ENCODE assay signal across 25 cellular contexts in the genomic region with DNA sequence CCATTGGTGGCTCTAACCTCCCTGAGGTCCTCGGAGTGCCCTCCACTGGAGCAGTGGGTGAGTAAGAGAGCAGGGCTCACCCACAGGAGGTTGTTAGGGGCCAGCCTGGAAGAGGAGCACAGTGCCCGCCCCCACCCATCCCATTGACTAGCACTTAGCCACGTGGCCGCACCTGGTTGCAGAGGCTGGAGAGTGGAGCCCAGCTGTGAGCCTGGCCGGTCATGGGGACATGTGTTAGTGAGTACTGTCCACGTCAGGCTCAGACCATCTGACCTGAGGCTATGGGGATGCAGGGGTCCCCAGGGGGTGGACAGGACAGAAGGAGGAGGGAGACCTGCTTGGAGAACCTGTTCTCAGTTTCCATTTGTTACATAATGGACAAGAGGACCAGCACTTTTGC. TPM values are rescaled to one million over a fixed set of nuclear protein-coding genes. Genes with fewer than 3 reads are reported as not detected.
DNase-seq lines count a peak whose midpoint lies in the region; ATAC-seq, FAIRE-seq and TF ChIP-seq lines count a peak whose summit lies in the region.
"Had no signal": no experiment of that assay in that cellular context is flagged by ENCODE, and none has a peak within 500 bp of the region (broad histone marks: within the 10 kb centered on the region; RNA-seq: fewer than 3 reads in every experiment).

No MANE protein-coding gene starts in this region.

- H3K9ac ChIP-seq in K562 (ENCODE audit: insufficient read depth in 1 of 2, low read depth in 2 of 2, low read length in 2 of 2) (peak overlapping the region in 1 of 2 experiments; percentile 20; a peak in 1 of 4 replicates), neuronal stem cell (ENCODE audit: low read depth, low read length, poor library complexity) (peak overlapping the region; percentile 56), kidney (ENCODE audit: low read length in 2 of 2) (no peak overlapping the region), mammary epithelial cell (ENCODE audit: insufficient read depth, low read length) (no peak overlapping the region)

- no peak overlapping the region for H2BK120ac ChIP-seq in neuronal stem cell (ENCODE audit: low read depth, low read length)

- BruUV-seq in K562 (replicated peaks; lab: Mats Ljungman, UMichigan) (no TSS peak), mammary epithelial cell (replicated peaks; lab: Mats Ljungman, UMichigan) (no TSS peak)

- ATAC-seq in activated naive CD4-positive, alpha-beta T cell treated with anti-CD3 and anti-CD28 coated beads, Interleukin-2, amount 50 U/mL, for 72 hours = no peak
- ATAC-seq in K562 = no peak
- ATAC-seq: activated naive CD8-positive, alpha-beta T cell treated with anti-CD3 and anti-CD28 coated beads, Interleukin-2, amount 50 U/mL, for 24 hours; HCT116 had no signal

- dilution Hi-C loops in mammary epithelial cell (cut with HindIII; ENCODE audit: low sequenced_read_pairs) = no loop called here

- no peak for TF ChIP-seq CTCF in K562 (IDR thresholded peaks at IDR 0.05 in 2 of 3, conservative IDR thresholded peaks at IDR 0.05 in 1 of 3; ENCODE audit: insufficient read depth in 2 of 3, low read depth in 1 of 3, low read length in 3 of 3)
- TF ChIP-seq CTCF in kidney (IDR thresholded peaks at IDR 0.05; ENCODE audit: borderline replicate concordance, extremely low read depth, insufficient read depth) = no peak
- no peak for TF ChIP-seq CTCF in mammary epithelial cell (conservative IDR thresholded peaks at IDR 0.05 in 1 of 2, IDR thresholded peaks at IDR 0.05 in 1 of 2; ENCODE audit: extremely low read depth in 1 of 2, insufficient read depth in 1 of 2, low read depth in 1 of 2, low read length in 2 of 2)

- H2BK12ac ChIP-seq in neuronal stem cell (ENCODE audit: low read length) = no peak overlapping the region

- H3K9me3 ChIP-seq in K562 (replicated peaks; ENCODE audit: control insufficient read depth, insufficient read depth, low read depth, low read length) (no peaks in the 10 kb centered on the region), neuronal stem cell (replicated peaks in 1 of 2; ENCODE audit: control insufficient read depth in 2 of 2, insufficient read depth in 1 of 2, low read depth in 1 of 2, low read length in 2 of 2) (peaks cover 0 to 3% of the 10 kb centered on the region in 2 donors), kidney (ENCODE audit: control insufficient read depth in 1 of 2, low read length in 2 of 2) (no peaks in the 10 kb centered on the region), mammary epithelial cell (replicated peaks; ENCODE audit: insufficient read depth, low read length) (no peaks in the 10 kb centered on the region)
- H3K9me3 ChIP-seq: Peyer's patch had no signal

- H3K9me3 Mint-ChIP-seq in activated naive CD4-positive, alpha-beta T cell treated with anti-CD3 and anti-CD28 coated beads, Interleukin-2, amount 10 ng/mL, durations not matched to agents 7 days and 5 days = no peaks in the 10 kb centered on the region
- H3K9me3 Mint-ChIP-seq in activated naive CD4-positive, alpha-beta T cell treated with anti-CD3 and anti-CD28 coated beads, Interleukin-2, amount 50 U/mL, for 72 hours = peaks cover 0 to 9% of the 10 kb centered on the region in 2 donors
- H3K9me3 Mint-ChIP-seq: activated naive CD8-positive, alpha-beta T cell treated with anti-CD3 and anti-CD28 coated beads, Interleukin-2, amount 50 U/mL, for 24 hours; type B pancreatic cell had no signal

- no peak for DNase-seq in activated naive CD4-positive, alpha-beta T cell treated with anti-CD3 and anti-CD28 coated beads, Interleukin-2, amount 10 ng/mL, durations not matched to agents 7 days and 5 days
- DNase-seq in activated naive CD4-positive, alpha-beta T cell treated with anti-CD3 and anti-CD28 coated beads, Interleukin-2, amount 50 U/mL, for 72 hours (ENCODE audit: low spot score in 2 of 2) = no peak
- peak; percentile 69 for DNase-seq in NCI-H146 (lab: John Stamatoyannopoulos, UW)
- DNase-seq in K562 (ENCODE audit: extremely low read depth in 1 of 4, low spot score in 3 of 4) = no peak
- DNase-seq in neuronal stem cell (ENCODE audit: low spot score) = no peak
- no peak for DNase-seq in kidney
- no peak for DNase-seq in NCI-H1105 (lab: John Stamatoyannopoulos, UW)
- DNase-seq in mammary epithelial cell = no peak
- DNase-seq: activated CD4-positive, CD25-positive, alpha-beta regulatory T cell; activated CD8-positive, alpha-beta memory T cell treated with anti-CD3 and anti-CD28 coated beads, Interleukin-2, amount 50 U/mL, for 4 hours; activated effector memory CD4-positive, alpha-beta T cell treated with Interleukin-2 at 50 U/mL for 16 hours; activated naive CD8-positive, alpha-beta T cell treated with anti-CD3 and anti-CD28 coated beads, Interleukin-2, amount 50 U/mL, for 24 hours; Calu3; NCI-H1436 treated with DMSO at 0.1 percent for 48 hours; Peyer's patch; stimulated activated CD4-positive, alpha-beta T cell treated with anti-CD3 and anti-CD28 coated beads, Interleukin-1b, Interleukin-23, amount 100 ng/mL, for 48 hours; stimulated activated CD8-positive, alpha-beta memory T cell treated with anti-CD3 and anti-CD28 coated beads, Interleukin-4, amount 100 ng/mL, for 48 hours; SW 1271 had no signal

- peak overlapping the region; percentile 87 for H3K4me3 Mint-ChIP-seq in activated naive CD4-positive, alpha-beta T cell treated with anti-CD3 and anti-CD28 coated beads, Interleukin-2, amount 10 ng/mL, durations not matched to agents 7 days and 5 days

- no peak overlapping the region for H3K18ac ChIP-seq in neuronal stem cell (ENCODE audit: low read length)

- H2AFZ ChIP-seq in K562 (ENCODE audit: low read depth, low read length) (peak overlapping the region; percentile 25; the same call in 1 of the 2 replicates), neuronal stem cell (ENCODE audit: low read length) (no peak overlapping the region), mammary epithelial cell (ENCODE audit: low read depth, low read length) (no peak overlapping the region)

- H2BK15ac ChIP-seq in neuronal stem cell (ENCODE audit: low read length) = peak overlapping the region; percentile 11

- peaks cover 3 to 31% of the 10 kb centered on the region in 2 experiments; a peak in 4 of 5 replicates for H3K4me1 ChIP-seq in K562 (replicated peaks in 1 of 2; ENCODE audit: control insufficient read depth in 2 of 2, insufficient read depth in 2 of 2, low read length in 2 of 2)
- H3K4me1 ChIP-seq in neuronal stem cell (ENCODE audit: control insufficient read depth in 2 of 2, insufficient read depth in 1 of 2, low read depth in 1 of 2, low read length in 2 of 2) = peaks cover 6 to 7% of the 10 kb centered on the region in 2 donors
- H3K4me1 ChIP-seq in kidney (ENCODE audit: control insufficient read depth in 1 of 2, insufficient read depth in 1 of 2, low read depth in 1 of 2, low read length in 2 of 2) = peaks cover 12 to 18% of the 10 kb centered on the region in 2 donors
- H3K4me1 ChIP-seq in mammary epithelial cell (ENCODE audit: insufficient read depth, low read length) = peaks cover 20% of the 10 kb centered on the region

- CTCF ChIA-PET in activated naive CD4-positive, alpha-beta T cell treated with anti-CD3 and anti-CD28 coated beads, Interleukin-2, amount 10 ng/mL, durations not matched to agents 7 days and 5 days (lab: Charles Lee) = interaction anchor here (1.1 to 1.3 kb wide), 2 partner anchors 12 to 27 kb away, joined by 3 to 4 read pairs; no protein-coding TSS in a partner anchor
- CTCF ChIA-PET in K562 (lab: Yijun Ruan, JAX; ENCODE audit: low intra/inter-chr PET ratio) (no interaction called here), mammary epithelial cell (lab: Charles Lee; ENCODE audit: low non-redundant PET) (interaction anchor here (0.7 kb wide), 1 partner anchor 262 kb away, joined by 3 read pairs; no protein-coding TSS in a partner anchor)

- H2BK5ac ChIP-seq in neuronal stem cell (ENCODE audit: low read length) = no peak overlapping the region

- H3K36me3 Mint-ChIP-seq in activated naive CD4-positive, alpha-beta T cell treated with anti-CD3 and anti-CD28 coated beads, Interleukin-2, amount 10 ng/mL, durations not matched to agents 7 days and 5 days = peaks cover 11% of the 10 kb centered on the region
- peaks cover 0 to 7% of the 10 kb centered on the region in 2 donors for H3K36me3 Mint-ChIP-seq in activated naive CD4-positive, alpha-beta T cell treated with anti-CD3 and anti-CD28 coated beads, Interleukin-2, amount 50 U/mL, for 72 hours
- H3K36me3 Mint-ChIP-seq: type B pancreatic cell had no signal

- FAIRE-seq in K562 (lab: Jason Lieb, UNC) = no peak
- no peak for FAIRE-seq in kidney (lab: Jason Lieb, UNC)
- FAIRE-seq: frontal cortex, GM18507, HTR-8/SVneo had no signal

- H3K79me1 ChIP-seq in neuronal stem cell (ENCODE audit: low read depth, low read length) = peaks cover 2% of the 10 kb centered on the region

- H3K4me1 Mint-ChIP-seq in activated naive CD4-positive, alpha-beta T cell treated with anti-CD3 and anti-CD28 coated beads, Interleukin-2, amount 10 ng/mL, durations not matched to agents 7 days and 5 days = peaks cover 17% of the 10 kb centered on the region

- H3K27me3 Mint-ChIP-seq in activated naive CD4-positive, alpha-beta T cell treated with anti-CD3 and anti-CD28 coated beads, Interleukin-2, amount 10 ng/mL, durations not matched to agents 7 days and 5 days = peaks cover 39% of the 10 kb centered on the region
- H3K27me3 Mint-ChIP-seq: activated CD4-positive, alpha-beta memory T cell treated with anti-CD3 and anti-CD28 coated beads for 36 hours; activated naive CD8-positive, alpha-beta T cell treated with anti-CD3 and anti-CD28 coated beads, Interleukin-2, amount 50 U/mL, for 24 hours had no signal

- no peak overlapping the region for H3K27ac ChIP-seq in K562 (ENCODE audit: extremely low read depth, low read depth, low read length)
- no peak overlapping the region for H3K27ac ChIP-seq in neuronal stem cell (replicated peaks; ENCODE audit: low read length)
- no peak overlapping the region for H3K27ac ChIP-seq in kidney (ENCODE audit: low read depth in 2 of 2, low read length in 2 of 2)
- no peak overlapping the region for H3K27ac ChIP-seq in mammary epithelial cell (ENCODE audit: insufficient read depth, low read depth, low read length)
- H3K27ac ChIP-seq: Peyer's patch, skin epidermis had no signal

- POLR2A ChIA-PET in K562 (lab: Yijun Ruan, JAX) = interaction anchor here (0.6 to 1.7 kb wide), 4 partner anchors 14 to 157 kb away, joined by 3 to 7 read pairs (median 4); a partner anchor contains a TSS

- H3K79me2 ChIP-seq in K562 (ENCODE audit: control insufficient read depth, insufficient read depth, low read length) (peaks cover 5% of the 10 kb centered on the region; the same call in 1 of the 3 replicates), mammary epithelial cell (ENCODE audit: insufficient read depth, low read length) (peaks cover 4% of the 10 kb centered on the region)

- no peak overlapping the region for H3K4ac ChIP-seq in neuronal stem cell (ENCODE audit: low read length)

- no peak overlapping the region for H3K4me2 ChIP-seq in K562 (ENCODE audit: insufficient read depth, low read length)
- no peak overlapping the region for H3K4me2 ChIP-seq in neuronal stem cell (ENCODE audit: insufficient read depth, low read length, poor library complexity, severe bottlenecking)
- H3K4me2 ChIP-seq in mammary epithelial cell (ENCODE audit: insufficient read depth, low read depth, low read length) = no peak overlapping the region

- no peaks in the 10 kb centered on the region for H4K20me1 ChIP-seq in K562 (replicated peaks; ENCODE audit: control insufficient read depth, insufficient read depth, low read length)
- no peaks in the 10 kb centered on the region for H4K20me1 ChIP-seq in mammary epithelial cell (ENCODE audit: insufficient read depth, low read length)

- H3K9me1 ChIP-seq in K562 (ENCODE audit: control insufficient read depth, insufficient read depth, low read length) = no peaks in the 10 kb centered on the region

- H4K8ac ChIP-seq in neuronal stem cell (ENCODE audit: low read depth, low read length) = no peak overlapping the region

- TF ChIP-seq POLR2A in K562 (conservative IDR thresholded peaks at IDR 0.05) = no peak

- H3K27ac Mint-ChIP-seq in activated naive CD4-positive, alpha-beta T cell treated with anti-CD3 and anti-CD28 coated beads, Interleukin-2, amount 10 ng/mL, durations not matched to agents 7 days and 5 days = no peak overlapping the region
- H3K27ac Mint-ChIP-seq in activated naive CD4-positive, alpha-beta T cell treated with anti-CD3 and anti-CD28 coated beads, Interleukin-2, amount 50 U/mL, for 72 hours = no peak overlapping the region
- H3K27ac Mint-ChIP-seq: activated CD4-positive, alpha-beta memory T cell treated with anti-CD3 and anti-CD28 coated beads for 36 hours; activated naive CD8-positive, alpha-beta T cell treated with anti-CD3 and anti-CD28 coated beads, Interleukin-2, amount 50 U/mL, for 24 hours; type B pancreatic cell had no signal

- intact Hi-C loops in K562 (cut with micrococcal nuclease) = loop anchor here (5.0 kb wide), 1 partner anchor 109 kb away; no protein-coding TSS in a partner anchor
- intact Hi-C loops in kidney (cut with DNase I) = no loop called here
- intact Hi-C loops in mammary epithelial cell (cut with micrococcal nuclease) = loop anchor here (10.0 kb wide), 1 partner anchor 121 kb away; a partner anchor contains a TSS

- no peak for TF ChIP-seq EP300 in K562 (IDR thresholded peaks at IDR 0.05; ENCODE audit: low read length)

- H3K36me3 ChIP-seq in K562 (ENCODE audit: control insufficient read depth, insufficient read depth, low read length) (peaks cover 7% of the 10 kb centered on the region; the same call in 1 of the 3 replicates), neuronal stem cell (replicated peaks in 1 of 2; ENCODE audit: control insufficient read depth in 2 of 2, insufficient read depth in 2 of 2, low read length in 2 of 2) (peaks cover 0 to 7% of the 10 kb centered on the region in 2 donors), kidney (ENCODE audit: control insufficient read depth in 1 of 2, insufficient read depth in 2 of 2, low read length in 2 of 2) (peaks cover 0 to 2% of the 10 kb centered on the region in 2 donors), mammary epithelial cell (ENCODE audit: insufficient read depth, low read length) (no peaks in the 10 kb centered on the region)

- no peak overlapping the region for H4K91ac ChIP-seq in neuronal stem cell (ENCODE audit: low read depth, low read length, poor library complexity)

- no peak for TF ChIP-seq RAD21 in K562 (CRISPR knock-in tag; conservative IDR thresholded peaks at IDR 0.05 in 1 of 2, IDR thresholded peaks at IDR 0.05 in 1 of 2)

- WGBS in K562 (ENCODE audit: insufficient coverage, low coverage, missing lambda C conversion rate) = 31% methylated on average over 6 of the region's 6 CpGs
- no CpG with 5 or more reads among the region's 6 CpGs for WGBS in neuronal stem cell (ENCODE audit: extremely low coverage in 2 of 2, insufficient read length in 2 of 2, insufficient replicate concordance in 1 of 2), 2 donors
- WGBS in mammary epithelial cell (ENCODE audit: low coverage, missing lambda C conversion rate) = 82% methylated on average over 4 of the region's 6 CpGs

- H3K27me3 ChIP-seq in K562 (ENCODE audit: control insufficient read depth in 2 of 2, insufficient read depth in 2 of 2, low read length in 2 of 2) (peaks cover 0 to 29% of the 10 kb centered on the region in 2 experiments; a peak in 4 of 5 replicates), neuronal stem cell (ENCODE audit: control insufficient read depth in 3 of 3, insufficient read depth in 3 of 3, low read depth in 1 of 3, low read length in 3 of 3) (peaks cover 0 to 43% (median 4%) of the 10 kb centered on the region in 3 experiments), mammary epithelial cell (ENCODE audit: insufficient read depth, low read length) (no peaks in the 10 kb centered on the region)
- H3K27me3 ChIP-seq: Peyer's patch had no signal

- no peak overlapping the region for H3K14ac ChIP-seq in neuronal stem cell (ENCODE audit: low read length)

- H2AK5ac ChIP-seq in neuronal stem cell (ENCODE audit: low read depth, low read length) = peak overlapping the region; percentile 7

- H3K4me3 ChIP-seq in K562 (no peak overlapping the region), neuronal stem cell (ENCODE audit: low read length in 2 of 2) (peak overlapping the region in 1 of 2 donors; percentile 7), kidney (ENCODE audit: low read length in 2 of 2) (no peak overlapping the region), mammary epithelial cell (replicated peaks in 1 of 3; ENCODE audit: insufficient read depth in 1 of 3, low read depth in 2 of 3, low read length in 3 of 3) (no peak overlapping the region)
- H3K4me3 ChIP-seq: Peyer's patch, skin epidermis had no signal

- in situ Hi-C loops in K562 (cut with MboI) (no loop called here), mammary epithelial cell (cut with MboI; ENCODE audit: low sequenced_read_pairs in 2 of 2) (no loop called here)

- no peak overlapping the region for H3K23ac ChIP-seq in neuronal stem cell (ENCODE audit: low read depth, low read length, poor library complexity)

RNA-seq across cellular contexts. Expression of a gene that starts 1.4 kb away (rescaled TPM):
- 10 to 100 TPM; 13.9 to 21.4 TPM for total RNA-seq in activated naive CD4-positive, alpha-beta T cell treated with anti-CD3 and anti-CD28 coated beads, Interleukin-2, amount 50 U/mL, for 72 hours
- total RNA-seq in K562 (2011; cell fraction: chromatin; rRNA removed; ENCODE audit: low replicate concordance) = 7.7 and 16.2 TPM in 2 replicates
- total RNA-seq in K562 (2011; cell fraction: nucleolus; rRNA removed) = 17.6 and 18.3 TPM in 2 replicates
- total RNA-seq in K562 (2011; cell fraction: nucleoplasm; rRNA removed) = 12.6 TPM in 2 replicates
- 5.3 and 6.0 TPM in 2 replicates for total RNA-seq in K562 (2014; rRNA removed)
- total RNA-seq in K562 (2014; rRNA removed; fragmentation: Illumina TruSeq; extraction: Trizol) = 1.7 TPM in 2 replicates
- total RNA-seq in K562 (2015; rRNA removed; fragmentation: Illumina TruSeq; extraction: Trizol) = 3.8 and 4.1 TPM in 2 replicates
- total RNA-seq in K562 (2021) = 8.5 and 8.8 TPM in 2 replicates
- 2.5 and 3.7 TPM in 2 replicates for polyA plus RNA-seq in K562 (2011; rRNA removed)
- polyA plus RNA-seq in K562 (2011; cell fraction: cytosol; rRNA removed) = 3.8 and 8.3 TPM in 2 replicates
- polyA plus RNA-seq in K562 (2011; cell fraction: nucleus; rRNA removed) = 8.0 and 12.5 TPM in 2 replicates
- 5.9 and 18.3 TPM in 2 replicates for polyA plus RNA-seq in K562 (2012)
- 3.7 and 4.8 TPM in 2 replicates for polyA plus RNA-seq in K562 (2014; fragmentation: Illumina TruSeq; extraction: Trizol)
- under 1 TPM; 0.21 to 0.27 TPM for polyA plus RNA-seq in K562 (2014; fragmentation: Nextera tagmentation; extraction: Ambion mirVana)
- polyA plus RNA-seq in K562 (2014; rRNA removed) = 4.2 and 4.9 TPM in 2 replicates
- 2.5 and 3.6 TPM in 2 replicates for polyA minus RNA-seq in K562 (2011; rRNA and poly(A)+ RNA removed)
- polyA minus RNA-seq in K562 (2011; cell fraction: cytosol; rRNA and poly(A)+ RNA removed) = 6.9 and 13.0 TPM in 2 replicates
- polyA minus RNA-seq in K562 (2011; cell fraction: nucleus; rRNA and poly(A)+ RNA removed) = 5.7 and 6.0 TPM in 2 replicates
- polyA plus RNA-seq in neuronal stem cell (2013, experiment 1 of 2) = 3.9 TPM
- 4.0 TPM for polyA plus RNA-seq in neuronal stem cell (2013, experiment 2 of 2)
- 34.3 TPM for total RNA-seq in kidney
- 19.9 TPM for polyA plus RNA-seq in kidney (ENCODE audit: insufficient read depth, low read depth, low replicate concordance)
- 10 to 100 TPM; 21.3 to 34.7 TPM for total RNA-seq in mammary epithelial cell
- polyA plus RNA-seq in mammary epithelial cell = 14.3 TPM
- 10.1 TPM for polyA minus RNA-seq in mammary epithelial cell
